Comparison of ENCODE assay signal across 11 cellular contexts in genomic region chr15:79185199-79185598, GRCh38.
DNase-seq lines count a peak whose midpoint lies in the region; ATAC-seq, FAIRE-seq and TF ChIP-seq lines count a peak whose summit lies in the region.
"Had no signal": no experiment of that assay in that cellular context is flagged by ENCODE, and none has a peak within 500 bp of the region (broad histone marks: within the 10 kb centered on the region; RNA-seq: fewer than 3 reads in every experiment).

No MANE protein-coding gene starts in this region.

- H3K9me3 ChIP-seq in smooth muscle cell (replicated peaks; ENCODE audit: low read depth): no peaks in the 10 kb centered on the region
- H3K9me3 ChIP-seq in uterus: no peaks in the 10 kb centered on the region

- no peak overlapping the region for H2AFZ ChIP-seq in smooth muscle cell (ENCODE audit: low read depth)

- no peaks in the 10 kb centered on the region for H4K20me1 ChIP-seq in smooth muscle cell (ENCODE audit: low read depth)

- 90% methylated on average over 7 of the region's 7 CpGs for WGBS in smooth muscle cell (ENCODE audit: low lambda C conversion rate)

- H3F3A ChIP-seq in smooth muscle cell (ENCODE audit: low read depth): no peaks in the 10 kb centered on the region

- H3K4me1 ChIP-seq in smooth muscle cell (ENCODE audit: low read depth) (no peaks in the 10 kb centered on the region), uterus (no peaks in the 10 kb centered on the region)

- FAIRE-seq in HTR-8/SVneo (lab: Jason Lieb, UNC): no peak

- no peak overlapping the region for H3K4me3 ChIP-seq in astrocyte of the spinal cord (ENCODE audit: low read depth, low read length)
- H3K4me3 ChIP-seq in smooth muscle cell: no peak overlapping the region
- no peak overlapping the region for H3K4me3 ChIP-seq in uterus
- H3K4me3 ChIP-seq: coronary artery, lung had no signal

- peak; percentile 24 for DNase-seq in ELR (ENCODE audit: low read depth)
- DNase-seq in KBM-7: peak; percentile 56
- no peak for DNase-seq in astrocyte of the spinal cord (ENCODE audit: low read depth, low spot score)
- DNase-seq in smooth muscle cell (lab: John Stamatoyannopoulos, UW; ENCODE audit: unreplicated experiment): no peak
- DNase-seq in HTR-8/SVneo (ENCODE audit: insufficient read length, low spot score): no peak
- DNase-seq in SKM-1 (lab: John Stamatoyannopoulos, UW; ENCODE audit: unreplicated experiment): no peak
- no peak for DNase-seq in uterus
- DNase-seq: NCI-H1930 had no signal

- no peak for TF ChIP-seq POLR2A in uterus (IDR thresholded peaks at IDR 0.05)

- no peaks in the 10 kb centered on the region for H3K79me2 ChIP-seq in smooth muscle cell (ENCODE audit: low read depth)

- ATAC-seq in HG02642 (IDR thresholded peaks at IDR 0.05; ENCODE audit: poor library complexity, unreplicated experiment): no peak

- in situ Hi-C loops in KBM-7 (cut with MboI; ENCODE audit: low pct_unique_long_range_greater_than_20kb, low sequenced_read_pairs) (loop anchor here (10.0 to 25.0 kb wide), 2 partner anchors 160 to 273 kb away; no protein-coding TSS in a partner anchor), astrocyte of the spinal cord (cut with HindIII; ENCODE audit: low sequenced_read_pairs) (no loop called here)

- no peaks in the 10 kb centered on the region for H3K36me3 ChIP-seq in smooth muscle cell (ENCODE audit: low read depth)
- no peaks in the 10 kb centered on the region for H3K36me3 ChIP-seq in uterus

- H3K27ac ChIP-seq in smooth muscle cell (ENCODE audit: low read depth) (no peak overlapping the region), uterus (no peak overlapping the region)
- H3K27ac ChIP-seq: coronary artery had no signal

- no peak overlapping the region for H3K4me2 ChIP-seq in smooth muscle cell

- no peak overlapping the region for H3K9ac ChIP-seq in smooth muscle cell (ENCODE audit: low read depth)

- TF ChIP-seq CTCF in astrocyte of the spinal cord (IDR thresholded peaks at IDR 0.05; ENCODE audit: low read depth, low read length) (peak; percentile 44), smooth muscle cell (IDR thresholded peaks at IDR 0.05; ENCODE audit: borderline replicate concordance, insufficient read depth, poor library complexity, severe bottlenecking) (peak; percentile 22), uterus (IDR thresholded peaks at IDR 0.05) (no peak)

- no peaks in the 10 kb centered on the region for H3K27me3 ChIP-seq in smooth muscle cell (ENCODE audit: low read depth)
- H3K27me3 ChIP-seq in uterus: no peaks in the 10 kb centered on the region

- intact Hi-C loops in uterus (cut with DNase I; ENCODE audit: low total_unique reads): no loop called here

Comparison
In these comparisons a context has a peak if more than half of its experiments do, and no peak if none do; other contexts are left out.
1. DNase-seq: peak in ELR (single experiment) and KBM-7 (single experiment); none in astrocyte of the spinal cord (single experiment), smooth muscle cell (single experiment), HTR-8/SVneo (single experiment), SKM-1 (single experiment) and uterus (0 of 2).
2. CTCF ChIP-seq: peak in astrocyte of the spinal cord (single experiment) and smooth muscle cell (single experiment); none in uterus (0 of 4).